In the genomic region with DNA sequence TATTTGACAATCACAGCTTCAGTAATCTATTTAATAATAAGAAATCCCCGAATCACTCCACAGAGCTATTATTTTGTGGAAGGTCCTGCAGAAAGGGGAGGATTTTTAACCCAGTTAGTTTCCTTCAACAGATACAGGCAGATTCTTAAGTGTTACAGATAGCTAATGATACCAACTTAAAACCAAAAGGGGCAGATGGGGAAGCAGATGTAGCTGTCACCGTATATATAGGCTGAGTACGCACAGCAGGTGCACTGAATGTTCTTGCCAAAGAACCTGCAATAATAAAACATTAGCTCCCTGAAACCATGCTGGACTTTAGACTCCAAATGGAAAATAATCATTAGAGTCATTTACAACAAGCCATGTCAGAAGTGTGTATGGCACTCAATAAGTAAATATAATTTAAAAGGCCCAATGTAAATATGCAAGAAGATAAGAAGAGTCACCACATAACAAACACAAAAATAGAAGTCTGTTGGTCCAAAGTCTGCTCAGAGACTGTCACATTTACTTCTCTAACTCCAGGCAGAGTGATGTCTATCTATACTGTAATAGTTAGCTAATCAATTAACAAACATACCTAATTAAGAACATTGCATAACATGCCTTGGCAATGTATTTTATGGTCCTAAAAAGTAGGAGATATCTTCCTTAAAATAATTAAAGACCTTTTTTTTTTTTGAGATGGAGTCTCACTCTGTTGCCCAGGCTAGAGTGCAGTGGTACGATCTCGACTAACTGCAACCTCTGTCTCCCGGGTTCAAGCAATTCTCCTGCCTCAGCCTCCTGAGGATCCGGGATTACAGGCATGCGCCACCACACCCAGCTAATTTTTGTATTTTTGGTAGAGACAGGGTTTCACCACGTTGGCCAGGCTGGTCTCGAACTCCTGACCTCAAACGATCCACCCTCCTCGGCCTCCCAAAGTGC, we compare ENCODE assay signal across 18 cellular contexts.
DNase-seq lines count a peak whose midpoint lies in the region; ATAC-seq, FAIRE-seq and TF ChIP-seq lines count a peak whose summit lies in the region.
"Had no signal": no experiment of that assay in that cellular context is flagged by ENCODE, and none has a peak within 500 bp of the region (broad histone marks: within the 10 kb centered on the region; RNA-seq: fewer than 3 reads in every experiment).

No MANE protein-coding gene starts in this region.

- H3K27ac ChIP-seq in HepG2 (ENCODE audit: extremely low read length, insufficient read depth, low read length): peak overlapping the region; percentile 74
- H3K27ac ChIP-seq: cardiac muscle cell, vagina had no signal

- peaks cover 30% of the 10 kb centered on the region for H3K36me3 Mint-ChIP-seq in Caco-2 (ENCODE audit: insufficient read depth, unreplicated experiment)

- H2AFZ ChIP-seq in HepG2 (ENCODE audit: low read length): no peak overlapping the region

- in situ Hi-C loops in HepG2 (cut with HindIII; ENCODE audit: extremely low pct_ligation_motif_present, low pct_unique_long_range_greater_than_20kb): loop anchor here (25.0 kb wide), 1 partner anchor 1112 kb away; no protein-coding TSS in a partner anchor

- 16% methylated on average over 12 of the region's 12 CpGs for WGBS in HepG2 (ENCODE audit: low lambda C conversion rate)

- no peaks in the 10 kb centered on the region for H4K20me1 ChIP-seq in HepG2 (ENCODE audit: insufficient read depth, low read length)

- H3K4me1 ChIP-seq in Caco-2 (peaks cover 38% of the 10 kb centered on the region), HepG2 (ENCODE audit: insufficient read depth, low read length) (peaks cover 48% of the 10 kb centered on the region)
- H3K4me1 ChIP-seq: vagina had no signal

- TF ChIP-seq CTCF in Caco-2 (IDR thresholded peaks at IDR 0.05; ENCODE audit: insufficient read depth in 1 of 2, low read depth in 1 of 2, low read length in 1 of 2, severe bottlenecking in 1 of 2, unreplicated experiment in 1 of 2) (no peak), HepG2 (CRISPR knock-in tag; IDR thresholded peaks at IDR 0.05) (no peak)

- no peaks in the 10 kb centered on the region for H3K27me3 Mint-ChIP-seq in Caco-2 (ENCODE audit: insufficient read depth, unreplicated experiment)
- H3K27me3 Mint-ChIP-seq: activated naive CD8-positive, alpha-beta T cell treated with anti-CD3 and anti-CD28 coated beads for 36 hours had no signal

- intact Hi-C loops in Caco-2 (cut with micrococcal nuclease; ENCODE audit: unreplicated experiment) (loop anchor here (2.0 to 10.0 kb wide), 3 partner anchors 59 to 1059 kb away; a partner anchor contains a TSS), HepG2 (cut with micrococcal nuclease; ENCODE audit: unreplicated experiment) (loop anchor here (1.0 to 10.0 kb wide), 3 partner anchors 151 to 242 kb away; a partner anchor contains a TSS), left ventricle myocardium superior (cut with micrococcal nuclease) (no loop called here)

- POLR2A ChIA-PET in Caco-2 (lab: Charles Lee): interaction anchor here (0.6 to 1.7 kb wide), 3 partner anchors 17 to 146 kb away, joined by 3 to 18 read pairs (median 3); a partner anchor contains a TSS
- POLR2A ChIA-PET in HepG2 (lab: Yijun Ruan, JAX): interaction anchor here (0.7 to 3.8 kb wide), 18 partner anchors 8 to 1436 kb away, joined by 3 to 91 read pairs (median 5); a partner anchor contains a TSS

- FAIRE-seq in HepG2 (lab: Jason Lieb, UNC): peak; percentile 46

- TF ChIP-seq RAD21 in HepG2 (CRISPR knock-in tag; IDR thresholded peaks at IDR 0.05): peak; percentile 53; the same call in 1 of the 2 replicates

- 0 out of 4 replicates have a peak, but pooled peaks have one; percentile 9 to 47 for TF ChIP-seq POLR2A in HepG2 (IDR thresholded peaks at IDR 0.05; ENCODE audit: insufficient read depth in 1 of 2, low read depth in 2 of 2, low read length in 2 of 2)

- no peaks in the 10 kb centered on the region for H3K27me3 ChIP-seq in Caco-2 (replicated peaks; ENCODE audit: control insufficient read depth, insufficient read depth, low read length)
- no peaks in the 10 kb centered on the region for H3K27me3 ChIP-seq in HepG2 (ENCODE audit: control insufficient read depth in 1 of 2, insufficient read depth in 2 of 2, low read length in 2 of 2)
- H3K27me3 ChIP-seq: cardiac muscle cell, vagina had no signal

- H3K79me2 ChIP-seq in HepG2 (ENCODE audit: insufficient read depth, low read length): no peaks in the 10 kb centered on the region

- peak overlapping the region; percentile 50 for H3K4me3 Mint-ChIP-seq in Caco-2 (ENCODE audit: unreplicated experiment)
- H3K4me3 Mint-ChIP-seq: activated naive CD8-positive, alpha-beta T cell treated with anti-CD3 and anti-CD28 coated beads for 36 hours; neural crest cell had no signal

- CTCF ChIA-PET in Caco-2 (lab: Charles Lee): interaction anchor here (0.6 to 1.3 kb wide), 3 partner anchors 9 to 353 kb away, joined by 3 to 4 read pairs (median 4); no protein-coding TSS in a partner anchor
- CTCF ChIA-PET in HepG2 (lab: Yijun Ruan, JAX; ENCODE audit: low intra/inter-chr PET ratio, low total read pairs): no interaction called here

- ATAC-seq in HepG2: peak; percentile 89
- no peak for ATAC-seq in GM18870 (IDR thresholded peaks at IDR 0.05; ENCODE audit: unreplicated experiment)
- no peak for ATAC-seq in left ventricle myocardium superior
- ATAC-seq: sciatic nerve; stimulated activated naive CD8-positive, alpha-beta T cell treated with anti-CD3 and anti-CD28 coated beads, Interleukin-15, Interleukin-2, amounts not matched to agents 100 U/mL and 50 U/mL, for 24 hours had no signal

- H3K9ac ChIP-seq in HepG2 (ENCODE audit: insufficient read depth, low read depth, low read length): peak overlapping the region; percentile 39

- DNase-seq in Caco-2: peak in 1 of 2 experiments; percentile 69
- peak; percentile 85 for DNase-seq in NCI-H1105 treated with DMSO at 0.1 percent for 48 hours (lab: John Stamatoyannopoulos, UW)
- peak; percentile 68 to 87 for DNase-seq in NCI-H526 (lab: John Stamatoyannopoulos, UW)
- peak; percentile 100 for DNase-seq in HepG2 (ENCODE audit: low spot score)
- DNase-seq in SKM-1 (lab: John Stamatoyannopoulos, UW; ENCODE audit: unreplicated experiment): no peak
- no peak for DNase-seq in OCI-M2 (lab: John Stamatoyannopoulos, UW; ENCODE audit: unreplicated experiment)
- no peak for DNase-seq in left ventricle myocardium superior
- DNase-seq: activated naive CD8-positive, alpha-beta T cell treated with anti-CD3 and anti-CD28 coated beads for 36 hours; effector CD8-positive, alpha-beta T cell; Karpas-422; mammary epithelial cell; stimulated activated naive CD8-positive, alpha-beta T cell treated with anti-CD3 and anti-CD28 coated beads, Interleukin-15, Interleukin-2, amounts not matched to agents 100 U/mL and 50 U/mL, for 24 hours had no signal

- H3K36me3 ChIP-seq in Caco-2 (ENCODE audit: control insufficient read depth, insufficient read depth, low read length) (no peaks in the 10 kb centered on the region), HepG2 (replicated peaks in 1 of 2; ENCODE audit: control insufficient read depth in 1 of 2, insufficient read depth in 2 of 2, low read length in 2 of 2) (no peaks in the 10 kb centered on the region; a peak in 1 of 5 replicates)
- H3K36me3 ChIP-seq: cardiac muscle cell, vagina had no signal

- H3K27ac Mint-ChIP-seq in Caco-2 (ENCODE audit: unreplicated experiment): no peak overlapping the region
- H3K27ac Mint-ChIP-seq: activated naive CD8-positive, alpha-beta T cell treated with anti-CD3 and anti-CD28 coated beads for 36 hours had no signal

- no TSS peak for BruUV-seq in Caco-2 (replicated peaks; lab: Mats Ljungman, UMichigan)
- BruUV-seq in HepG2 (replicated peaks; lab: Mats Ljungman, UMichigan): no TSS peak

- H3K4me2 ChIP-seq in HepG2 (ENCODE audit: low read depth, low read length): peak overlapping the region; percentile 70

- TF ChIP-seq EP300 in HepG2 (IDR thresholded peaks at IDR 0.05; ENCODE audit: low read depth in 2 of 2, low read length in 2 of 2): peak; percentile 98 to 99
- TF ChIP-seq EP300 in HepG2 (CRISPR knock-in tag; IDR thresholded peaks at IDR 0.05; ENCODE audit: borderline replicate concordance): peak; percentile 97

- H3K4me3 ChIP-seq in Caco-2 (ENCODE audit: low read depth, low read length): no peak overlapping the region
- peak overlapping the region; percentile 5 to 39 (median 27) for H3K4me3 ChIP-seq in HepG2 (replicated peaks in 1 of 3; ENCODE audit: insufficient read depth in 1 of 3, low read depth in 2 of 3, low read length in 3 of 3)
- H3K4me3 ChIP-seq: cardiac muscle cell, HAP-1, vagina had no signal

- H3K9me3 ChIP-seq in Caco-2 (no peaks in the 10 kb centered on the region), HepG2 (ENCODE audit: low read length) (no peaks in the 10 kb centered on the region)
- H3K9me3 ChIP-seq: HAP-1, vagina had no signal

- no peaks in the 10 kb centered on the region for H3K9me3 Mint-ChIP-seq in Caco-2 (ENCODE audit: unreplicated experiment)
- H3K9me3 Mint-ChIP-seq: activated naive CD8-positive, alpha-beta T cell treated with anti-CD3 and anti-CD28 coated beads for 36 hours; neural crest cell had no signal

- peaks cover 49% of the 10 kb centered on the region for H3K4me1 Mint-ChIP-seq in Caco-2 (ENCODE audit: low read depth, unreplicated experiment)
- H3K4me1 Mint-ChIP-seq: activated naive CD8-positive, alpha-beta T cell treated with anti-CD3 and anti-CD28 coated beads for 36 hours had no signal

TF ChIP-seq in HepG2, 621 proteins besides CTCF, POLR2A, EP300 and RAD21 (continues in another document):
- TF ChIP-seq POGZ (CRISPR knock-in tag; IDR thresholded peaks at IDR 0.05) (peak; percentile 93), ZNF33A (CRISPR knock-in tag; IDR thresholded peaks at IDR 0.05; ENCODE audit: borderline replicate concordance) (peak; percentile 91; the same call in 1 of the 2 replicates), RXRA (CRISPR knock-in tag; IDR thresholded peaks at IDR 0.05) (no peak), NCOA1 (CRISPR knock-in tag; IDR thresholded peaks at IDR 0.05) (peak; percentile 92; the same call in 1 of the 2 replicates)
- TF ChIP-seq, protein P1, sequence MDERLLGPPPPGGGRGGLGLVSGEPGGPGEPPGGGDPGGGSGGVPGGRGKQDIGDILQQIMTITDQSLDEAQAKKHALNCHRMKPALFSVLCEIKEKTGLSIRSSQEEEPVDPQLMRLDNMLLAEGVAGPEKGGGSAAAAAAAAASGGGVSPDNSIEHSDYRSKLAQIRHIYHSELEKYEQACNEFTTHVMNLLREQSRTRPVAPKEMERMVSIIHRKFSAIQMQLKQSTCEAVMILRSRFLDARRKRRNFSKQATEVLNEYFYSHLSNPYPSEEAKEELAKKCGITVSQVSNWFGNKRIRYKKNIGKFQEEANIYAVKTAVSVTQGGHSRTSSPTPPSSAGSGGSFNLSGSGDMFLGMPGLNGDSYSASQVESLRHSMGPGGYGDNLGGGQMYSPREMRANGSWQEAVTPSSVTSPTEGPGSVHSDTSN (CRISPR knock-in tag; IDR thresholded peaks at IDR 0.05): peak; percentile 62; the same call in 1 of the 2 replicates

Comparison
In these comparisons a context has a peak if more than half of its experiments do, and no peak if none do; other contexts are left out.
1. DNase-seq: peak in NCI-H1105 treated with DMSO at 0.1 percent for 48 hours (single experiment), NCI-H526 (2 of 2) and HepG2 (single experiment); none in SKM-1 (single experiment), OCI-M2 (single experiment) and left ventricle myocardium superior (single experiment).